Comparison of ENCODE assay signal across 1 cellular context in the genomic region with DNA sequence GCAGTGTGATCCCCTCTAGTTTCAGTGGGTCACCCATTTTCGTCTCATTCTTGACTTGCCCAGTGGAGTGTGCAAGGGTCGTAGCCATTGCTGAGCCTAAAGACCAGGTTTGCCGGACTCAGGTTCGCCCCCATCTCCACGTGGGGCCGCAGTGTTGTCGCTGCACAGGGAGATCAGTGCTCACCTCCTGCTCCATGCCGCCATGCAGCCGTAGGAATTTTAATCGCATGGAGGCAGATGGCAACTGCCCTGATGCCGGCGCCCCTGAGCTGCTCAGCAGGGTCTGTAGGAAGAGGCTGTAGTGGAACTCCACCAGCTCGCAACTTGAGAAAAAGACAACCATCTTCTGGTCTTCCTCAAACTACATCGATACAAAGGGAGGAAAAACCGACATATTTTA.
TF ChIP-seq lines count a peak whose summit lies in the region.

No MANE protein-coding gene starts in this region.

TF ChIP-seq in H1, 55 proteins besides CTCF, POLR2A, EP300 and RAD21:
- TF ChIP-seq SIRT6 (IDR thresholded peaks at IDR 0.05; ENCODE audit: low read length), result no peak
- no peak for TF ChIP-seq ZNF274 (IDR thresholded peaks at IDR 0.05; ENCODE audit: borderline replicate concordance, extremely low read depth, low read length)
- no peak for TF ChIP-seq BRCA1 (IDR thresholded peaks at IDR 0.05; ENCODE audit: low read depth, low read length)
- no peak for TF ChIP-seq SP2 (IDR thresholded peaks at IDR 0.05; ENCODE audit: low read length)
- no peak for TF ChIP-seq JUN (IDR thresholded peaks at IDR 0.05; ENCODE audit: low read depth, low read length)
- TF ChIP-seq, protein P1, sequence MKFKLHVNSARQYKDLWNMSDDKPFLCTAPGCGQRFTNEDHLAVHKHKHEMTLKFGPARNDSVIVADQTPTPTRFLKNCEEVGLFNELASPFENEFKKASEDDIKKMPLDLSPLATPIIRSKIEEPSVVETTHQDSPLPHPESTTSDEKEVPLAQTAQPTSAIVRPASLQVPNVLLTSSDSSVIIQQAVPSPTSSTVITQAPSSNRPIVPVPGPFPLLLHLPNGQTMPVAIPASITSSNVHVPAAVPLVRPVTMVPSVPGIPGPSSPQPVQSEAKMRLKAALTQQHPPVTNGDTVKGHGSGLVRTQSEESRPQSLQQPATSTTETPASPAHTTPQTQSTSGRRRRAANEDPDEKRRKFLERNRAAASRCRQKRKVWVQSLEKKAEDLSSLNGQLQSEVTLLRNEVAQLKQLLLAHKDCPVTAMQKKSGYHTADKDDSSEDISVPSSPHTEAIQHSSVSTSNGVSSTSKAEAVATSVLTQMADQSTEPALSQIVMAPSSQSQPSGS (IDR thresholded peaks at IDR 0.05; ENCODE audit: low read length), result no peak
- TF ChIP-seq SRF (IDR thresholded peaks at IDR 0.05; ENCODE audit: low read depth, low read length), result no peak
- TF ChIP-seq, protein P2, sequence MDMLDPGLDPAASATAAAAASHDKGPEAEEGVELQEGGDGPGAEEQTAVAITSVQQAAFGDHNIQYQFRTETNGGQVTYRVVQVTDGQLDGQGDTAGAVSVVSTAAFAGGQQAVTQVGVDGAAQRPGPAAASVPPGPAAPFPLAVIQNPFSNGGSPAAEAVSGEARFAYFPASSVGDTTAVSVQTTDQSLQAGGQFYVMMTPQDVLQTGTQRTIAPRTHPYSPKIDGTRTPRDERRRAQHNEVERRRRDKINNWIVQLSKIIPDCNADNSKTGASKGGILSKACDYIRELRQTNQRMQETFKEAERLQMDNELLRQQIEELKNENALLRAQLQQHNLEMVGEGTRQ (IDR thresholded peaks at IDR 0.05; ENCODE audit: low read length), result no peak
